In the genomic region with DNA sequence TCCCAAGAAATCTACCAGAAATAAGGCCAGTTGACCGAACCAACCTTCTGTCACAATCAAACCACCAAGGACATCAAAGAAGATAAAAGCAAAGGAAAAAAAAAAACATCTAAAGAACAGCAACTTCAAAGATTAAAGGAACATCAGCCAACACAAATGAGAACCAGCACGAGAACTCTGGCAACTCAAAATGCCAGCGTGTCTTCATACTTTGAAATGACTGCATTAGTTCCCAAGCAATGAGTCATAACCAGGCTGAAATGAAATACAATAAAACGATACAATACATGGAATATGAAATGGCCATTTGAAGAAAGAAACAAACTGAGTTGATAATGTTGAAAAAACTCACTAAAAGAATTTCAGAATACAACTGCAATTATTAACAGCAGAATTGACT, we compare ENCODE assay signal across 33 cellular contexts.
DNase-seq lines count a peak whose midpoint lies in the region; ATAC-seq, FAIRE-seq and TF ChIP-seq lines count a peak whose summit lies in the region.
"Had no signal": no experiment of that assay in that cellular context is flagged by ENCODE, and none has a peak within 500 bp of the region (broad histone marks: within the 10 kb centered on the region; RNA-seq: fewer than 3 reads in every experiment).

No MANE protein-coding gene starts in this region.

- FAIRE-seq in bronchial epithelial cell (lab: Jason Lieb, UNC): no peak
- no peak for FAIRE-seq in pancreas (lab: Jason Lieb, UNC)
- FAIRE-seq: A549, GM12892, TTC549 had no signal

- H3K9me3 ChIP-seq in pancreas: no peaks in the 10 kb centered on the region
- H3K9me3 ChIP-seq: A549, body of pancreas, testis had no signal

- H3K27me3 ChIP-seq in bronchial epithelial cell (ENCODE audit: control insufficient read depth, insufficient read depth, low read length) (no peaks in the 10 kb centered on the region), pancreas (no peaks in the 10 kb centered on the region)
- H3K27me3 ChIP-seq: body of pancreas, left lung, testis had no signal

- peak; percentile 25 for DNase-seq in AG20443 (ENCODE audit: low spot score)
- peak; percentile 42 for DNase-seq in M059J (ENCODE audit: low read depth)
- DNase-seq in bronchial epithelial cell (ENCODE audit: low read depth): peak; percentile 25
- peak; percentile 3 for DNase-seq in iris pigment epithelial cell (ENCODE audit: low read depth)
- no peak for DNase-seq in pancreas
- DNase-seq in NCI-H187 treated with DMSO at 0.1 percent for 48 hours (lab: John Stamatoyannopoulos, UW): no peak
- DNase-seq in SIG-M5 treated with dmso at 0.1 percent for 504 hours (lab: John Stamatoyannopoulos, UW; ENCODE audit: unreplicated experiment): no peak
- no peak for DNase-seq in SKM-1 treated with dmso at 0.1 percent for 144 hours (lab: John Stamatoyannopoulos, UW; ENCODE audit: unreplicated experiment)
- DNase-seq: activated CD4-positive, alpha-beta T cell treated with anti-CD3 and anti-CD28 coated beads, Interleukin-2, amount 50 U/mL, for 1 hour; activated CD4-positive, CD25-positive, alpha-beta regulatory T cell; activated effector memory CD4-positive, alpha-beta T cell treated with anti-CD3 and anti-CD28 coated beads, Interleukin-2, amount 50 U/mL, for 16 hours; activated naive CD8-positive, alpha-beta T cell treated with anti-CD3 and anti-CD28 coated beads for 36 hours; activated T-cell treated with anti-CD3 and anti-CD28 coated beads, Interleukin-2, amount 50 U/mL, for 24 hours; body of pancreas; CD8-positive, alpha-beta memory T cell; DMS 273 treated with DMSO at 0.1 percent for 48 hours; H9; head of caudate nucleus; islet precursor cell; left lung; mesenchymal stem cell; NCI-H1048; NCI-H1694; NCI-H446; right cardiac atrium; stimulated activated CD4-positive, alpha-beta T cell treated with anti-CD3 and anti-CD28 coated beads, Interleukin-1b, Interleukin-23, amount 100 ng/mL, for 48 hours; stimulated activated naive CD4-positive, alpha-beta T cell treated with Interleukin-2 at 50 U/mL for 16 hours; testis had no signal

- H3K36me3 ChIP-seq in bronchial epithelial cell (ENCODE audit: control insufficient read depth, insufficient read depth, low read length): no peaks in the 10 kb centered on the region
- H3K36me3 ChIP-seq in pancreas: no peaks in the 10 kb centered on the region
- H3K36me3 ChIP-seq: left lung had no signal

- no peak for ATAC-seq in pancreas
- ATAC-seq: A549, body of pancreas, left lung, right cardiac atrium had no signal

- intact Hi-C loops in pancreas (cut with DNase I): no loop called here

- no peak overlapping the region for H3K27ac ChIP-seq in pancreas
- H3K27ac ChIP-seq: A549, body of pancreas, HL-60, left lung, SK-N-MC, testis had no signal

- no peak overlapping the region for H3K4me3 ChIP-seq in bronchial epithelial cell (ENCODE audit: low read depth, low read length)
- H3K4me3 ChIP-seq in pancreas: no peak overlapping the region
- H3K4me3 ChIP-seq: A549, body of pancreas, left lung, SK-N-MC, testis had no signal

- H3K4me1 ChIP-seq in pancreas: no peaks in the 10 kb centered on the region
- H3K4me1 ChIP-seq: A549, body of pancreas, left lung, testis had no signal

- TF ChIP-seq CTCF in bronchial epithelial cell (IDR thresholded peaks at IDR 0.05; ENCODE audit: insufficient read depth, low read length, severe bottlenecking) (no peak), pancreas (IDR thresholded peaks at IDR 0.05) (no peak)

- 52 to 53% methylated on average over 4 of the region's 4 CpGs for WGBS in pancreas, 2 donors

Comparison
In these comparisons a context has a peak if more than half of its experiments do, and no peak if none do; other contexts are left out.
1. DNase-seq: peak in AG20443 (single experiment), M059J (single experiment), bronchial epithelial cell (single experiment) and iris pigment epithelial cell (single experiment); none in pancreas (0 of 6), NCI-H187 treated with DMSO at 0.1 percent for 48 hours (single experiment), SIG-M5 treated with dmso at 0.1 percent for 504 hours (single experiment) and SKM-1 treated with dmso at 0.1 percent for 144 hours (single experiment).